ENCODE assay signal across 9 cellular contexts in the genomic region with DNA sequence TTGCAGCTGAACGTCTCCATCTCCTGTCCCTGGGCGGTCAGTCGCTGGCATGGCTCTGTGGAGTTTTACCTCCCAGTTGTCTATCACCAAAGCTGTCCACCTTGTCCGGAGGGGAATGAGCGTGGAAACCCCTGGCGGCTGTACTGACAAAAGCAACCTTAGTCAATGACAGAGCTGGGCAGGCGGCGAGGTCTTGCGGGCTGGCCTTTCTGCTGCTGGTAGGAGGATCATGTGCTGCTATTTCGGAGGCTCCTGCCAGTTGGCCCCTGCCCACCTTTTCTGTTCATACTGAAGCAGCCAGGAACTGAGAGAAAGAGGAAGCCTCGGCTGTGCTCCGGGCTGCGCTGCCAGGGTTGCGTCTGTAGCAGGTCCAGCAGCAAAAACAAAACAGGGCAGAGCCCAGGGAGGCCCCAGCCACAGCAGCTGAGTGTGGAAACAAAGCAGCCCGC. TPM values are rescaled to one million over a fixed set of nuclear protein-coding genes. Genes with fewer than 3 reads are reported as not detected.
DNase-seq lines count a peak whose midpoint lies in the region; ATAC-seq and TF ChIP-seq lines count a peak whose summit lies in the region.
"Had no signal": no experiment of that assay in that cellular context is flagged by ENCODE, and none has a peak within 500 bp of the region (broad histone marks: within the 10 kb centered on the region; RNA-seq: fewer than 3 reads in every experiment).

No MANE protein-coding gene starts in this region.

- H3K4me3 ChIP-seq in GM23248 (peak overlapping the region; percentile 57), iPS-18a (ENCODE audit: low read length) (peak overlapping the region; percentile 16), gastrocnemius medialis (peak overlapping the region; percentile 32 to 43 (median 41)), OCI-LY7 (ENCODE audit: low read depth, low read length, poor library complexity, severe bottlenecking) (no peak overlapping the region)

- H3K27ac ChIP-seq in GM23248 (peak overlapping the region; percentile 71), iPS-18a (ENCODE audit: low read length) (no peak overlapping the region), gastrocnemius medialis (peak overlapping the region in 3 of 4 donors; percentile 55 to 64 (median 63)), OCI-LY7 (ENCODE audit: low read depth, low read length, poor library complexity, severe bottlenecking) (no peak overlapping the region)

- BruUV-seq in OCI-LY7 (replicated peaks; lab: Mats Ljungman, UMichigan) = no TSS peak

- POLR2A ChIA-PET in OCI-LY7 (lab: Charles Lee) = interaction anchor here (0.6 kb wide), 1 partner anchor 1262 kb away, joined by 3 read pairs; no protein-coding TSS in a partner anchor

- 17 to 18% methylated on average over 15 of the region's 15 CpGs for WGBS in GM23248 (ENCODE audit: low coverage in 1 of 2, low lambda C conversion rate in 2 of 2, missing lambda C conversion rate in 2 of 2), 2 experiments

- H3K79me2 ChIP-seq in GM23248 (ENCODE audit: insufficient read depth) (peaks cover 83% of the 10 kb centered on the region), OCI-LY7 (ENCODE audit: insufficient read depth, low read depth, low read length) (no peaks in the 10 kb centered on the region)

- ATAC-seq in gastrocnemius medialis (peak; percentile 80 to 82), GM21619 (IDR thresholded peaks at IDR 0.05; ENCODE audit: unreplicated experiment) (no peak)

- H4K20me1 ChIP-seq in GM23248 (ENCODE audit: insufficient read depth) = no peaks in the 10 kb centered on the region
- no peaks in the 10 kb centered on the region for H4K20me1 ChIP-seq in OCI-LY7 (ENCODE audit: insufficient read depth, low read length)

- H3K9me3 ChIP-seq in GM23248 (ENCODE audit: low read depth) = no peaks in the 10 kb centered on the region
- no peaks in the 10 kb centered on the region for H3K9me3 ChIP-seq in iPS-18a (ENCODE audit: control insufficient read depth, low read depth, low read length)
- H3K9me3 ChIP-seq in gastrocnemius medialis = no peaks in the 10 kb centered on the region
- H3K9me3 ChIP-seq in OCI-LY7 (ENCODE audit: low read length) = no peaks in the 10 kb centered on the region

- peaks cover 80% of the 10 kb centered on the region for H3K4me1 ChIP-seq in GM23248 (ENCODE audit: insufficient read depth)
- H3K4me1 ChIP-seq in iPS-18a (ENCODE audit: control insufficient read depth, low read depth, low read length) = peaks cover 19% of the 10 kb centered on the region
- H3K4me1 ChIP-seq in gastrocnemius medialis = peaks cover 8 to 14% of the 10 kb centered on the region in 2 donors
- H3K4me1 ChIP-seq in OCI-LY7 (ENCODE audit: insufficient read depth, low read length, poor library complexity, severe bottlenecking) = no peaks in the 10 kb centered on the region

- no peak for TF ChIP-seq POLR2A in gastrocnemius medialis (IDR thresholded peaks at IDR 0.05)

- CTCF ChIA-PET in OCI-LY7 (lab: Charles Lee; ENCODE audit: unreplicated experiment) = no interaction called here

- peak in 2 of 5 experiments; percentile 20 to 28 for TF ChIP-seq CTCF in gastrocnemius medialis (IDR thresholded peaks at IDR 0.05 in 4 of 5, conservative IDR thresholded peaks at IDR 0.05 in 1 of 5)
- TF ChIP-seq CTCF in OCI-LY7 (conservative IDR thresholded peaks at IDR 0.05; ENCODE audit: low read length) = no peak

- intact Hi-C loops in gastrocnemius medialis (cut with DNase I; ENCODE audit: low total_unique reads) (loop anchor here (10.0 kb wide), 1 partner anchor 57 kb away; a partner anchor contains a TSS), OCI-LY7 (cut with micrococcal nuclease; ENCODE audit: unreplicated experiment) (no loop called here)

- H3K9me2 ChIP-seq in GM23248 (ENCODE audit: insufficient read depth) (no peaks in the 10 kb centered on the region), OCI-LY7 (ENCODE audit: insufficient read depth, low read length) (no peaks in the 10 kb centered on the region)

- H3K27me3 ChIP-seq in GM23248 (replicated peaks; ENCODE audit: insufficient read depth) = no peaks in the 10 kb centered on the region
- no peaks in the 10 kb centered on the region for H3K27me3 ChIP-seq in iPS-18a (ENCODE audit: control insufficient read depth, insufficient read depth, low read length)
- H3K27me3 ChIP-seq in gastrocnemius medialis = no peaks in the 10 kb centered on the region

- H3K4me2 ChIP-seq in GM23248 (ENCODE audit: unreplicated experiment) (peak overlapping the region; percentile 64), OCI-LY7 (ENCODE audit: low read length) (no peak overlapping the region)

- peak overlapping the region; percentile 54 for H3K9ac ChIP-seq in GM23248
- no peak overlapping the region for H3K9ac ChIP-seq in iPS-18a (ENCODE audit: low read length)

- peak; percentile 81 for DNase-seq in GM23248
- peak; percentile 94 for DNase-seq in astrocyte of the hippocampus (ENCODE audit: low read depth, low spot score)
- DNase-seq in gastrocnemius medialis = peak; percentile 73 to 81
- no peak for DNase-seq in NCI-H1417 treated with DMSO at 0.1 percent for 48 hours (lab: John Stamatoyannopoulos, UW)
- DNase-seq in AG08396 (ENCODE audit: low spot score) = no peak
- DNase-seq in OCI-LY7 (ENCODE audit: low spot score) = no peak

- in situ Hi-C loops in GM23248 (cut with MboI) (no loop called here), gastrocnemius medialis (cut with MboI; ENCODE audit: low sequenced_read_pairs in 4 of 4) (no loop called here)

- peak overlapping the region; percentile 44 for H2AFZ ChIP-seq in GM23248
- H2AFZ ChIP-seq in OCI-LY7 (ENCODE audit: low read length) = no peak overlapping the region

- H3F3A ChIP-seq in GM23248 (ENCODE audit: insufficient read depth) = peaks cover 86% of the 10 kb centered on the region

- H3K36me3 ChIP-seq in GM23248 (ENCODE audit: low read depth) = peaks cover 7% of the 10 kb centered on the region; the same call in 1 of the 2 replicates
- H3K36me3 ChIP-seq in iPS-18a (ENCODE audit: control insufficient read depth, low read depth, low read length) = no peaks in the 10 kb centered on the region
- H3K36me3 ChIP-seq in gastrocnemius medialis = no peaks in the 10 kb centered on the region
- H3K36me3 ChIP-seq in OCI-LY7 (ENCODE audit: insufficient read depth, low read length) = no peaks in the 10 kb centered on the region

RNA-seq across cellular contexts. Expression of a gene that starts 57.7 kb away (rescaled TPM):
- total RNA-seq in GM23248 (2014; rRNA removed; shearing (Covaris generic)) = 16.6 and 26.7 TPM in 2 replicates
- polyA plus RNA-seq in GM23248 (2016; fragmentation: Nextera tagmentation; extraction: Ambion mirVana) = 6.4 and 7.8 TPM in 2 replicates
- total RNA-seq in gastrocnemius medialis = under 1 TPM in 1 of 4 donors, not detected in 3; 0.07 TPM
- total RNA-seq in OCI-LY7 (2014; rRNA removed; shearing (Covaris generic)) = not detected in 2 replicates
- total RNA-seq in OCI-LY7 (2022) = not detected in 2 replicates
- polyA plus RNA-seq: IgD-negative memory B cell had no signal

Comparison
In these comparisons a context has a peak if more than half of its experiments do, and no peak if none do; other contexts are left out.
1. DNase-seq: peak in GM23248 (single experiment), astrocyte of the hippocampus (single experiment) and gastrocnemius medialis (2 of 2); none in NCI-H1417 treated with DMSO at 0.1 percent for 48 hours (single experiment), AG08396 (single experiment) and OCI-LY7 (single experiment).
2. H3K27ac ChIP-seq: peak in GM23248 (single experiment) and gastrocnemius medialis (3 of 4); none in iPS-18a (single experiment) and OCI-LY7 (single experiment).
3. RNA of a gene that starts 57.7 kb away (total RNA-seq): 16.6 to 26.7 TPM in GM23248; 0.07 TPM in gastrocnemius medialis and not detected in OCI-LY7; every median in the first group is over 10 times any median in the second.